ENCODE assay signal across 1 cellular context in genomic region chr17:50127661-50128361, GRCh38.
TF ChIP-seq lines count a peak whose summit lies in the region.

No MANE protein-coding gene starts in this region.

TF ChIP-seq in WTC11, 78 proteins besides CTCF, POLR2A, EP300 and RAD21 (continued from another document):
- TF ChIP-seq, protein P1, sequence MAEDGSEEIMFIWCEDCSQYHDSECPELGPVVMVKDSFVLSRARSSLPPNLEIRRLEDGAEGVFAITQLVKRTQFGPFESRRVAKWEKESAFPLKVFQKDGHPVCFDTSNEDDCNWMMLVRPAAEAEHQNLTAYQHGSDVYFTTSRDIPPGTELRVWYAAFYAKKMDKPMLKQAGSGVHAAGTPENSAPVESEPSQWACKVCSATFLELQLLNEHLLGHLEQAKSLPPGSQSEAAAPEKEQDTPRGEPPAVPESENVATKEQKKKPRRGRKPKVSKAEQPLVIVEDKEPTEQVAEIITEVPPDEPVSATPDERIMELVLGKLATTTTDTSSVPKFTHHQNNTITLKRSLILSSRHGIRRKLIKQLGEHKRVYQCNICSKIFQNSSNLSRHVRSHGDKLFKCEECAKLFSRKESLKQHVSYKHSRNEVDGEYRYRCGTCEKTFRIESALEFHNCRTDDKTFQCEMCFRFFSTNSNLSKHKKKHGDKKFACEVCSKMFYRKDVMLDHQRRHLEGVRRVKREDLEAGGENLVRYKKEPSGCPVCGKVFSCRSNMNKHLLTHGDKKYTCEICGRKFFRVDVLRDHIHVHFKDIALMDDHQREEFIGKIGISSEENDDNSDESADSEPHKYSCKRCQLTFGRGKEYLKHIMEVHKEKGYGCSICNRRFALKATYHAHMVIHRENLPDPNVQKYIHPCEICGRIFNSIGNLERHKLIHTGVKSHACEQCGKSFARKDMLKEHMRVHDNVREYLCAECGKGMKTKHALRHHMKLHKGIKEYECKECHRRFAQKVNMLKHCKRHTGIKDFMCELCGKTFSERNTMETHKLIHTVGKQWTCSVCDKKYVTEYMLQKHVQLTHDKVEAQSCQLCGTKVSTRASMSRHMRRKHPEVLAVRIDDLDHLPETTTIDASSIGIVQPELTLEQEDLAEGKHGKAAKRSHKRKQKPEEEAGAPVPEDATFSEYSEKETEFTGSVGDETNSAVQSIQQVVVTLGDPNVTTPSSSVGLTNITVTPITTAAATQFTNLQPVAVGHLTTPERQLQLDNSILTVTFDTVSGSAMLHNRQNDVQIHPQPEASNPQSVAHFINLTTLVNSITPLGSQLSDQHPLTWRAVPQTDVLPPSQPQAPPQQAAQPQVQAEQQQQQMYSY (CRISPR knock-in tag; IDR thresholded peaks at IDR 0.05): 0 out of 2 replicates have a peak, but pooled peaks have one; percentile 17
TF ChIP-seq in WTC11: peak in this region for 1.
